25 cellular contexts compared by ENCODE assay signal in the genomic region with DNA sequence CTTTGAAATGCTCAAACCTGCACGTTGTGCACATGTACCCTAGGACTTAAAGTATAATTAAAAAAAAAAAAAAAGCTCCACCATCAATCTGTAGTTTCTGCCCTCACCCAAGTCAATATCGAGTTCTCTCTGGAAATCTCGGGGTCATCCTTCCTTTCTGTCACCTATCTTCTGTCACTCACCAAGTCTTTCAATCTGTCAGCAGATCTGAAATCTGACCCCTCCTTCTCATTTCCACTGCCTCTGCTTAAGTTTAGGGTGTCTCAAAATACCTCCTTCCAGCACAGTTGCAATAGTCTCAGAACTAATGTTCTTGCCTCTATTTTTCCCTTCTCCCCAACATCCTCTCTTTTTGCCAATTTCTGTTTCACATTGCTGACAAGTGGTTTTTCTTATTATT.
"Had no signal": no experiment of that assay in that cellular context is flagged by ENCODE, and none has a peak within 500 bp of the region (broad histone marks: within the 10 kb centered on the region; RNA-seq: fewer than 3 reads in every experiment).

No MANE protein-coding gene starts in this region.

- ATAC-seq: natural killer cell; pancreas; right cardiac atrium; sciatic nerve; stimulated activated memory B cell treated with anti-CD40 and anti-IgM and Interleukin-4, amounts not matched to agents 10 μg/mL and 1 μg/mL and 100 μg/mL, for 72 hours; stimulated activated naive CD8-positive, alpha-beta T cell treated with anti-CD3 and anti-CD28 coated beads, Interleukin-15, amount 100 ng/mL, for 72 hours had no signal

- H3K4me1 ChIP-seq: prostate gland had no signal

- H3K4me3 Mint-ChIP-seq: mesothelial cell of epicardium; naive B cell; natural killer cell; stimulated activated memory B cell treated with anti-CD40 and anti-IgM and Interleukin-4, amounts not matched to agents 10 μg/mL and 1 μg/mL and 100 μg/mL, for 72 hours; stimulated activated naive CD8-positive, alpha-beta T cell treated with anti-CD3 and anti-CD28 coated beads, Interleukin-15, amount 100 ng/mL, for 72 hours had no signal

- H3K27ac ChIP-seq: hepatocyte, left ventricle myocardium inferior, pancreas, prostate gland, skin epidermis, testis, thyroid gland, transverse colon, upper lobe of left lung, vagina had no signal

- H3K27me3 ChIP-seq: hepatocyte, pancreas, testis, thyroid gland, transverse colon, upper lobe of left lung, vagina had no signal

- H3K27ac Mint-ChIP-seq: mesothelial cell of epicardium; natural killer cell; stimulated activated memory B cell treated with anti-CD40 and anti-IgM and Interleukin-4, amounts not matched to agents 10 μg/mL and 1 μg/mL and 100 μg/mL, for 72 hours had no signal

- H3K36me3 ChIP-seq: left ventricle myocardium inferior, pancreas, prostate gland, thyroid gland, transverse colon, upper lobe of left lung, vagina had no signal

- DNase-seq: islet precursor cell; left ventricle myocardium inferior; mesendoderm; naive B cell; natural killer cell; nucleus accumbens; pancreas; posterior cingulate gyrus; retina; right cardiac atrium; stimulated activated CD4-positive, alpha-beta T cell treated with anti-CD3 and anti-CD28 coated beads, Interleukin-4, amount 100 ng/mL, for 24 hours; stimulated activated naive CD4-positive, alpha-beta T cell treated with Interleukin-2 at 50 U/mL for 16 hours; stimulated activated naive CD8-positive, alpha-beta T cell treated with anti-CD3 and anti-CD28 coated beads, Interleukin-15, amount 100 ng/mL, for 72 hours; testis; thyroid gland; transverse colon; upper lobe of left lung had no signal

- H3K4me3 ChIP-seq: hepatocyte, left ventricle myocardium inferior, lung, pancreas, prostate gland, skin epidermis, testis, thyroid gland, transverse colon, upper lobe of left lung, vagina had no signal

- H3K36me3 Mint-ChIP-seq: mesothelial cell of epicardium, naive B cell, natural killer cell had no signal

- H3K9me3 ChIP-seq: left ventricle myocardium inferior, pancreas, prostate gland, testis, thyroid gland, transverse colon, upper lobe of left lung, vagina had no signal

- H3K4me2 ChIP-seq: hepatocyte had no signal

- H3K9me3 Mint-ChIP-seq: mesothelial cell of epicardium; naive B cell; natural killer cell; stimulated activated memory B cell treated with anti-CD40 and anti-IgM and Interleukin-4, amounts not matched to agents 10 μg/mL and 1 μg/mL and 100 μg/mL, for 72 hours; stimulated activated naive CD8-positive, alpha-beta T cell treated with anti-CD3 and anti-CD28 coated beads, Interleukin-15, amount 100 ng/mL, for 72 hours had no signal

- FAIRE-seq: pancreas had no signal

- H2AFZ ChIP-seq: hepatocyte had no signal
